ENCODE assay signal across 8 cellular contexts in genomic region chr19:40571005-40571318, GRCh38. TPM values are rescaled to one million over a fixed set of nuclear protein-coding genes. Genes with fewer than 3 reads are reported as not detected.
DNase-seq lines count a peak whose midpoint lies in the region; ATAC-seq and TF ChIP-seq lines count a peak whose summit lies in the region.

No MANE protein-coding gene starts in this region.

- intact Hi-C loops in CD4-positive, alpha-beta T cell (cut with DNase I, micrococcal nuclease) = loop anchor here in 1 of 2 experiments (5.0 kb wide), 1 partner anchor 224 kb away; the partner anchor contains the start of genes C19orf47 and PLD3

- peak overlapping the region; percentile 50 for H3K4me2 ChIP-seq in neural progenitor cell

- no peaks in the 10 kb centered on the region for H3K36me3 ChIP-seq in neural progenitor cell

- CTCF ChIA-PET in CD4-positive, alpha-beta T cell (lab: Charles Lee) = interaction anchor here (0.9 to 1.7 kb wide), 5 partner anchors 27 to 107 kb away, joined by 3 to 14 read pairs (median 4); no protein-coding TSS in a partner anchor

- peaks cover 16% of the 10 kb centered on the region for H3K27me3 ChIP-seq in CD4-positive, alpha-beta T cell (ENCODE audit: control insufficient read depth, insufficient read depth, low read length)
- H3K27me3 ChIP-seq in neural progenitor cell = peaks cover 52% of the 10 kb centered on the region

- H3K36me3 Mint-ChIP-seq in CD4-positive, alpha-beta T cell (ENCODE audit: low read depth) = no peaks in the 10 kb centered on the region
- peaks cover 2% of the 10 kb centered on the region for H3K36me3 Mint-ChIP-seq in central memory CD8-positive, alpha-beta T cell (ENCODE audit: insufficient read depth)
- no peaks in the 10 kb centered on the region for H3K36me3 Mint-ChIP-seq in neural progenitor cell

- H3K27ac ChIP-seq in CD4-positive, alpha-beta T cell (ENCODE audit: low read depth, low read length) = no peak overlapping the region
- H3K27ac ChIP-seq in neural progenitor cell = no peak overlapping the region

- no peaks in the 10 kb centered on the region for H4K20me1 ChIP-seq in neural progenitor cell (ENCODE audit: low read depth)

- peaks cover 30% of the 10 kb centered on the region for H3K4me1 Mint-ChIP-seq in CD4-positive, alpha-beta T cell (ENCODE audit: low read depth)
- peaks cover 21% of the 10 kb centered on the region for H3K4me1 Mint-ChIP-seq in central memory CD8-positive, alpha-beta T cell
- peaks cover 17% of the 10 kb centered on the region for H3K4me1 Mint-ChIP-seq in neural progenitor cell

- no peak overlapping the region for H2AFZ ChIP-seq in neural progenitor cell (replicated peaks)

- H3K79me2 ChIP-seq in neural progenitor cell (ENCODE audit: low read depth) = no peaks in the 10 kb centered on the region

- H3K27me3 Mint-ChIP-seq in CD4-positive, alpha-beta T cell = peaks cover 30% of the 10 kb centered on the region
- H3K27me3 Mint-ChIP-seq in central memory CD8-positive, alpha-beta T cell = peaks cover 10% of the 10 kb centered on the region
- H3K27me3 Mint-ChIP-seq in neural progenitor cell (ENCODE audit: insufficient read depth, low read depth) = peaks cover 46% of the 10 kb centered on the region

- H3K9me3 ChIP-seq in CD4-positive, alpha-beta T cell (ENCODE audit: control insufficient read depth, low read length) = no peaks in the 10 kb centered on the region
- H3K9me3 ChIP-seq in neural progenitor cell (ENCODE audit: low read depth) = no peaks in the 10 kb centered on the region

- no peak for DNase-seq in CD4-positive, alpha-beta T cell
- no peak for DNase-seq in Jurkat, Clone E6-1 (ENCODE audit: low read depth, low spot score)
- DNase-seq in central memory CD8-positive, alpha-beta T cell (ENCODE audit: low spot score in 2 of 2) = no peak
- DNase-seq in neural progenitor cell (ENCODE audit: low spot score) = no peak
- DNase-seq in NCI-H2227 (lab: John Stamatoyannopoulos, UW; ENCODE audit: unreplicated experiment) = no peak
- DNase-seq in GM13976 (ENCODE audit: low spot score) = no peak

- POLR2A ChIA-PET in CD4-positive, alpha-beta T cell (lab: Charles Lee) = interaction anchor here (0.9 to 2.0 kb wide), 12 partner anchors 8 to 692 kb away, joined by 3 to 13 read pairs (median 4); partner anchors contain the start of genes ACTMAP, AKT2, BLVRB and C19orf47

- H3K9ac ChIP-seq in neural progenitor cell = no peak overlapping the region

- H3K27ac Mint-ChIP-seq in CD4-positive, alpha-beta T cell = peak overlapping the region; percentile 22
- peak overlapping the region; percentile 8 for H3K27ac Mint-ChIP-seq in central memory CD8-positive, alpha-beta T cell (ENCODE audit: low read depth)
- no peak overlapping the region for H3K27ac Mint-ChIP-seq in neural progenitor cell

- peaks cover 2% of the 10 kb centered on the region for H3K9me3 Mint-ChIP-seq in CD4-positive, alpha-beta T cell
- no peaks in the 10 kb centered on the region for H3K9me3 Mint-ChIP-seq in central memory CD8-positive, alpha-beta T cell
- H3K9me3 Mint-ChIP-seq in neural progenitor cell = no peaks in the 10 kb centered on the region

- peaks cover 28% of the 10 kb centered on the region for H3F3A ChIP-seq in neural progenitor cell (ENCODE audit: low read depth)

- no peaks in the 10 kb centered on the region for H3K4me1 ChIP-seq in neural progenitor cell

- no peak for ATAC-seq in CD4-positive, alpha-beta T cell (ENCODE audit: poor library complexity)
- ATAC-seq in central memory CD8-positive, alpha-beta T cell (replicated peaks; ENCODE audit: extremely low read depth, poor library complexity, severe bottlenecking) = no peak
- ATAC-seq in HG02642 (IDR thresholded peaks at IDR 0.05; ENCODE audit: poor library complexity, unreplicated experiment) = no peak
- ATAC-seq in GM19035 (IDR thresholded peaks at IDR 0.05; ENCODE audit: unreplicated experiment) = no peak

- H3K4me3 Mint-ChIP-seq in CD4-positive, alpha-beta T cell = peak overlapping the region; percentile 69
- peak overlapping the region; percentile 27 for H3K4me3 Mint-ChIP-seq in central memory CD8-positive, alpha-beta T cell
- peak overlapping the region; percentile 72 for H3K4me3 Mint-ChIP-seq in neural progenitor cell

- in situ Hi-C loops in GM13976 (cut with MboI; ENCODE audit: low sequenced_read_pairs, unreplicated experiment) = no loop called here

- no peak for TF ChIP-seq CTCF in CD4-positive, alpha-beta T cell (IDR thresholded peaks at IDR 0.05)
- no peak for TF ChIP-seq CTCF in neural progenitor cell (IDR thresholded peaks at IDR 0.05)
- no peak for TF ChIP-seq CTCF in GM13976 (IDR thresholded peaks at IDR 0.05; ENCODE audit: borderline replicate concordance, control extremely low read depth, extremely low read depth, insufficient read depth, missing control alignments)

- peak overlapping the region; percentile 24; the same call in 1 of the 2 replicates for H3K4me3 ChIP-seq in Jurkat, Clone E6-1 (ENCODE audit: low read length)
- peak overlapping the region; percentile 17 for H3K4me3 ChIP-seq in neural progenitor cell

RNA-seq across cellular contexts. Expression of gene SHKBP1, which starts 5.7 kb away (rescaled TPM):
- 10 to 100 TPM; 82.5 to 92.9 TPM for total RNA-seq in CD4-positive, alpha-beta T cell
- 222 TPM for polyA plus RNA-seq in Jurkat, Clone E6-1 (2012; ENCODE audit: insufficient read depth, insufficient read length)
- total RNA-seq in neural progenitor cell (ENCODE audit: low replicate concordance) = 20.6 and 63.7 TPM in 2 replicates

RNA-seq across cellular contexts. Expression of gene LTBP4, which starts 30.2 kb away (rescaled TPM):
- total RNA-seq in CD4-positive, alpha-beta T cell = 100 to 1,000 TPM; 116 to 134 TPM
- 72.0 TPM for polyA plus RNA-seq in Jurkat, Clone E6-1 (2012; ENCODE audit: insufficient read depth, insufficient read length)
- total RNA-seq in neural progenitor cell (ENCODE audit: low replicate concordance) = 24.7 and 70.0 TPM in 2 replicates
